30 cellular contexts compared by ENCODE assay signal in the genomic region with DNA sequence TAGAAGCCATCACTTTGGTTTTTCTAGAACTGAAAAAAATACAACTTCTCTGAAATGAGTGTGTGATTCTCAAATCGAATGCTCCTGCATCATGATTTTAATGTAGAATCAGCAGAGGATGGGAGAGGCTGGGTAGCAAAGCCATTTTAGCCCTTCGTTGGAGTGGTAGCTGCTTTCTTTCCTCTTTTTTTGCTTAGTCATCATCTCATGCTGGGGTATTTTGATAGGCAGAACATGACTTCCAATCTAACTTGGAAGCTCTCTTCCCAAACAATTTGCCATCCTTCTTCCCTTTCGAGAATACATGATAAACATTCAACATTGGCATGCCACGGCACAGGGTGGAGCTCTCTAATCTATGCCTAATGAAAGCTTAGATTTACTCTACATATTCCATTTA.
"Had no signal": no experiment of that assay in that cellular context is flagged by ENCODE, and none has a peak within 500 bp of the region (broad histone marks: within the 10 kb centered on the region; RNA-seq: fewer than 3 reads in every experiment).

No MANE protein-coding gene starts in this region.

- H3K27me3 ChIP-seq: ascending aorta, breast epithelium, cardiac muscle cell, colonic mucosa, esophagus squamous epithelium, gastroesophageal sphincter, heart right ventricle had no signal

- H3K27ac ChIP-seq: ascending aorta, breast epithelium, cardiac muscle cell, colonic mucosa, epithelial cell of prostate, esophagus squamous epithelium, gastroesophageal sphincter, heart right ventricle had no signal

- ATAC-seq: activated naive CD4-positive, alpha-beta T cell treated with anti-CD3 and anti-CD28 coated beads, Interleukin-2, amount 50 U/mL, for 72 hours; activated T-cell treated with anti-CD3 and anti-CD28 coated beads, Interleukin-2, amount 50 U/mL, for 72 hours; gastroesophageal sphincter; heart right ventricle had no signal

- DNase-seq: activated CD4-positive, alpha-beta memory T cell treated with anti-CD3 and anti-CD28 coated beads, Interleukin-2, amount 10 ng/mL, durations not matched to agents 7 days and 5 days; activated CD4-positive, alpha-beta T cell treated with anti-CD3 and anti-CD28 coated beads for 4 hours; activated CD4-positive, alpha-beta T cell treated with anti-CD3 and anti-CD28 coated beads, Interleukin-2, amount 10 ng/mL, durations not matched to agents 7 days and 5 days; activated CD4-positive, alpha-beta T cell treated with anti-CD3 and anti-CD28 coated beads, Interleukin-2, amount 50 U/mL, for 4 hours; activated CD4-positive, CD25-positive, alpha-beta regulatory T cell; activated CD4-positive, CD25-positive, alpha-beta regulatory T cell treated with anti-CD3 and anti-CD28 coated beads, Interleukin-2, amount 50 U/mL, for 72 hours; activated CD8-positive, alpha-beta memory T cell treated with anti-CD3 and anti-CD28 coated beads, Interleukin-2, amount 50 U/mL, for 48 hours; activated gamma-delta T cell; activated naive CD4-positive, alpha-beta T cell; activated naive CD4-positive, alpha-beta T cell treated with anti-CD3 and anti-CD28 coated beads, Interleukin-2, amount 10 ng/mL, durations not matched to agents 7 days and 5 days; activated naive CD8-positive, alpha-beta T cell treated with anti-CD3 and anti-CD28 coated beads, Interleukin-2, amount 10 ng/mL, durations not matched to agents 7 days and 5 days; activated T-cell treated with anti-CD3 and anti-CD28 coated beads for 4 hours; activated T-cell treated with anti-CD3 and anti-CD28 coated beads, Interleukin-2, amount 50 U/mL, for 24 hours; activated T-cell treated with anti-CD3 and anti-CD28 coated beads, Interleukin-2, amount 50 U/mL, for 72 hours; central memory CD4-positive, alpha-beta T cell; cerebellar nuclear complex; colonic mucosa; effector CD8-positive, alpha-beta T cell; esophagus squamous epithelium; foreskin melanocyte; heart right ventricle; T-helper 2 cell had no signal

- FAIRE-seq: endometrium, endothelial cell of umbilical vein had no signal

- H3K4me1 ChIP-seq: ascending aorta, breast epithelium, colonic mucosa, esophagus squamous epithelium, gastroesophageal sphincter, heart right ventricle had no signal

- H3K36me3 ChIP-seq: ascending aorta, breast epithelium, cardiac muscle cell, colonic mucosa, esophagus squamous epithelium, gastroesophageal sphincter, heart right ventricle had no signal

- H3K9me3 ChIP-seq: ascending aorta, breast epithelium, colonic mucosa, esophagus squamous epithelium, gastroesophageal sphincter had no signal

- H3K4me3 ChIP-seq: ascending aorta, breast epithelium, cardiac muscle cell, colonic mucosa, esophagus squamous epithelium, gastroesophageal sphincter, heart right ventricle had no signal
